21 cellular contexts compared by ENCODE assay signal in genomic region chr5:172676914-172677475, GRCh38.
"Had no signal": no experiment of that assay in that cellular context is flagged by ENCODE, and none has a peak within 500 bp of the region (broad histone marks: within the 10 kb centered on the region; RNA-seq: fewer than 3 reads in every experiment).

No MANE protein-coding gene starts in this region.

- DNase-seq: NCI-H1092, NCI-H1105 treated with DMSO at 0.1 percent for 48 hours, NCI-H1417 treated with DMSO at 0.1 percent for 48 hours, NCI-H146, NCI-H187, NCI-H2029, NCI-H2081 treated with DMSO at 0.1 percent for 48 hours, NCI-H2171, NCI-H226, NCI-H446, NCI-H510A, NCI-H524 treated with DMSO at 0.1 percent for 48 hours, NCI-H69, NCI-H774, PC-3, SHP77, SK-N-SH, SW 1271 had no signal

- H3K9ac ChIP-seq: KMS-11, SK-N-SH had no signal

- H3K4me2 ChIP-seq: KMS-11, SK-N-SH had no signal

- H3K27ac ChIP-seq: KMS-11, RWPE1 had no signal

- ATAC-seq: Panc1, PC-3 had no signal

- H3K9me3 ChIP-seq: SK-N-SH had no signal
